ENCODE assay signal across 1 cellular context in genomic region chr12:68209048-68209728, GRCh38.
A peak's percentile ranks its signal among the peaks of the same experiment; 100 is the strongest.
TF ChIP-seq lines count a peak whose summit lies in the region.

No MANE protein-coding gene starts in this region.

TF ChIP-seq in HEK293, 187 proteins besides CTCF, POLR2A, EP300 and RAD21 (continued from another document):
- TF ChIP-seq HIC1 (tag by site-specific recombination; IDR thresholded peaks at IDR 0.05) (peak; percentile 65), ZNF366 (tag by site-specific recombination; conservative IDR thresholded peaks at IDR 0.05) (peak; percentile 49), ZBTB48 (tag by site-specific recombination; IDR thresholded peaks at IDR 0.05) (peak; percentile 83), ZNF394 (tag by site-specific recombination; IDR thresholded peaks at IDR 0.05; ENCODE audit: borderline replicate concordance) (peak; percentile 49; the same call in 1 of the 2 replicates)
- TF ChIP-seq, protein P1, sequence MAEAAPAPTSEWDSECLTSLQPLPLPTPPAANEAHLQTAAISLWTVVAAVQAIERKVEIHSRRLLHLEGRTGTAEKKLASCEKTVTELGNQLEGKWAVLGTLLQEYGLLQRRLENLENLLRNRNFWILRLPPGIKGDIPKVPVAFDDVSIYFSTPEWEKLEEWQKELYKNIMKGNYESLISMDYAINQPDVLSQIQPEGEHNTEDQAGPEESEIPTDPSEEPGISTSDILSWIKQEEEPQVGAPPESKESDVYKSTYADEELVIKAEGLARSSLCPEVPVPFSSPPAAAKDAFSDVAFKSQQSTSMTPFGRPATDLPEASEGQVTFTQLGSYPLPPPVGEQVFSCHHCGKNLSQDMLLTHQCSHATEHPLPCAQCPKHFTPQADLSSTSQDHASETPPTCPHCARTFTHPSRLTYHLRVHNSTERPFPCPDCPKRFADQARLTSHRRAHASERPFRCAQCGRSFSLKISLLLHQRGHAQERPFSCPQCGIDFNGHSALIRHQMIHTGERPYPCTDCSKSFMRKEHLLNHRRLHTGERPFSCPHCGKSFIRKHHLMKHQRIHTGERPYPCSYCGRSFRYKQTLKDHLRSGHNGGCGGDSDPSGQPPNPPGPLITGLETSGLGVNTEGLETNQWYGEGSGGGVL (tag by site-specific recombination; IDR thresholded peaks at IDR 0.05), result peak; percentile 19; the same call in 1 of the 2 replicates
